18 cellular contexts compared by ENCODE assay signal in genomic region chr13:112645327-112645914, GRCh38.
"Had no signal": no experiment of that assay in that cellular context is flagged by ENCODE, and none has a peak within 500 bp of the region (broad histone marks: within the 10 kb centered on the region; RNA-seq: fewer than 3 reads in every experiment).

No MANE protein-coding gene starts in this region.

- H3K9me3 Mint-ChIP-seq: mesothelial cell of epicardium, natural killer cell had no signal

- H3K27ac ChIP-seq: coronary artery, epithelial cell of prostate, esophagus muscularis mucosa, gastrocnemius medialis, neural progenitor cell, prostate gland, right lobe of liver, tibial artery, upper lobe of left lung had no signal

- H3K9me3 ChIP-seq: esophagus muscularis mucosa, gastrocnemius medialis, pancreas, prostate gland, right lobe of liver, tibial artery, upper lobe of left lung had no signal

- H3K4me3 Mint-ChIP-seq: immature natural killer cell, mesothelial cell of epicardium, natural killer cell, neural progenitor cell had no signal

- H3K4me3 ChIP-seq: coronary artery, esophagus muscularis mucosa, gastrocnemius medialis, neural progenitor cell, pancreas, prostate gland, right lobe of liver, tibial artery, upper lobe of left lung had no signal

- H3K4me1 ChIP-seq: gastrocnemius medialis, neural progenitor cell, prostate gland, tibial artery had no signal

- H3K27ac Mint-ChIP-seq: immature natural killer cell, mesothelial cell of epicardium, natural killer cell, neural progenitor cell had no signal

- ATAC-seq: gastrocnemius medialis; left colon; left ventricle myocardium superior; natural killer cell; pancreas; right lobe of liver; stimulated activated naive CD8-positive, alpha-beta T cell treated with anti-CD3 and anti-CD28 coated beads, Interleukin-15, Interleukin-2, amounts not matched to agents 100 U/mL and 50 U/mL, for 24 hours had no signal

- H3K9ac ChIP-seq: neural progenitor cell had no signal

- H3K4me1 Mint-ChIP-seq: natural killer cell, neural progenitor cell had no signal

- H3K4me2 ChIP-seq: neural progenitor cell had no signal

- H3K36me3 ChIP-seq: esophagus muscularis mucosa, gastrocnemius medialis, neural progenitor cell, pancreas, prostate gland, right lobe of liver, tibial artery, upper lobe of left lung had no signal

- H3K36me3 Mint-ChIP-seq: immature natural killer cell, mesothelial cell of epicardium, natural killer cell, neural progenitor cell had no signal

- DNase-seq: effector CD8-positive, alpha-beta T cell; gastrocnemius medialis; immature natural killer cell; left colon; left ventricle myocardium superior; natural killer cell; occipital lobe; pancreas; stimulated activated naive CD8-positive, alpha-beta T cell treated with anti-CD3 and anti-CD28 coated beads, Interleukin-15, Interleukin-2, amounts not matched to agents 100 U/mL and 50 U/mL, for 24 hours; tibial artery had no signal

- H2AFZ ChIP-seq: neural progenitor cell had no signal

- H3K27me3 ChIP-seq: gastrocnemius medialis, pancreas, right lobe of liver, upper lobe of left lung had no signal
